ENCODE assay signal across 17 cellular contexts in the genomic region with DNA sequence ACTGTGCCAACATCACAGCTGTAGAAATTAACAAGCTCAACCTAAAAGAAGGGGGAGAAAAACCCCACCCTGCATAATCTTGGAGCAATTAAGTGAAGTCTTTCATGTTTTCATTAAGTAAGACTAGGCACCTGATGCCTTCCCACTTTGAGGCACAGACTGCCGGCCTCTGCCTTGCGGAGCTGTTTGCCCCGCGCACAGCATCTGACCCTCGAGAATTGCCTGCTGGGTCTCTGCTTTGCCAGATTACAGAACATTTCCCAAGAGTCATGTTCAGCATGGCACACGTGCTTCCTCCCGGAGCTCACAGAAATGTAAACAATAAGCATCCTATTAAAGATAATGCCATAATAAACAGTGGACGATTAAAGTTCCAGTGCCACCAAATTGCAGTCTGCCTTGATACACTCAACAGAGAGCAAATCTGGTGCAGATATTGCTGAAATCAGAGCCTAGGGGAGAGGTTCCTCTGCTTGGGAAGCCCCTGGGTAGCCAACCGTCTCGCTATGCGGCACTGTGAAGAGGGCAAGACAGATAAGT.
"Had no signal": no experiment of that assay in that cellular context is flagged by ENCODE, and none has a peak within 500 bp of the region (broad histone marks: within the 10 kb centered on the region; RNA-seq: fewer than 3 reads in every experiment).

No MANE protein-coding gene starts in this region.

- ATAC-seq: gastrocnemius medialis; left lobe of liver; mucosa of descending colon; naive thymus-derived CD8-positive, alpha-beta T cell; sciatic nerve had no signal

- H3K4me3 ChIP-seq: dorsolateral prefrontal cortex, gastrocnemius medialis, mucosa of descending colon, spleen, stomach, thoracic aorta, transverse colon had no signal

- DNase-seq: cortex of kidney; dorsolateral prefrontal cortex; effector CD8-positive, alpha-beta T cell; gastrocnemius medialis; islet precursor cell; mucosa of descending colon; naive thymus-derived CD8-positive, alpha-beta T cell; spleen; stimulated activated CD4-positive, alpha-beta T cell treated with anti-CD3 and anti-CD28 coated beads, Interleukin-15, amount 100 ng/mL, for 24 hours; stimulated activated CD4-positive, alpha-beta T cell treated with anti-CD3 and anti-CD28 coated beads, Interleukin-2, amount 100 ng/mL, for 24 hours; stimulated activated naive CD4-positive, alpha-beta T cell; stomach; substantia nigra; transverse colon had no signal
